In genomic region chr1:16720403-16721223, GRCh38 we compare ENCODE assay signal across 11 cellular contexts. TPM values are rescaled to one million over a fixed set of nuclear protein-coding genes. Genes with fewer than 3 reads are reported as not detected.
DNase-seq lines count a peak whose midpoint lies in the region; ATAC-seq, FAIRE-seq and TF ChIP-seq lines count a peak whose summit lies in the region.
"Had no signal": no experiment of that assay in that cellular context is flagged by ENCODE, and none has a peak within 500 bp of the region (broad histone marks: within the 10 kb centered on the region; RNA-seq: fewer than 3 reads in every experiment).

No MANE protein-coding gene starts in this region.

- in situ Hi-C loops in G401 (cut with HindIII; ENCODE audit: low sequenced_read_pairs): no loop called here

- no peak overlapping the region for H2BK20ac ChIP-seq in H1 (ENCODE audit: low read length)

- no peak overlapping the region for H3K4me2 ChIP-seq in H1 (ENCODE audit: insufficient read depth in 1 of 2, low read depth in 2 of 2, low read length in 2 of 2)

- no peaks in the 10 kb centered on the region for H3K9me3 ChIP-seq in H1 (ENCODE audit: insufficient read depth in 2 of 2, low read depth in 1 of 2, low read length in 1 of 2)
- no peaks in the 10 kb centered on the region for H3K9me3 ChIP-seq in pancreas
- H3K9me3 ChIP-seq: MG63 had no signal

- CTCF ChIA-PET in H1 (lab: Charles Lee; ENCODE audit: partially characterized antibody): interaction anchor here (1.1 to 29.9 kb wide), 5 partner anchors 22 to 100 kb away, joined by 3 to 723 read pairs (median 5); no protein-coding TSS in a partner anchor

- H4K91ac ChIP-seq in H1 (replicated peaks; ENCODE audit: insufficient read length, low read length): no peak overlapping the region

- peak overlapping the region; percentile 30; the same call in 1 of the 2 replicates for H2BK12ac ChIP-seq in H1 (ENCODE audit: low read depth, low read length)

- H3K23ac ChIP-seq in H1 (ENCODE audit: insufficient read length): no peak overlapping the region

- peak overlapping the region; percentile 49 for H2BK15ac ChIP-seq in H1 (ENCODE audit: low read length)

- no peak overlapping the region for H4K8ac ChIP-seq in H1 (ENCODE audit: extremely low read depth, insufficient read depth, low read length)

- H3K36me3 ChIP-seq in H1 (ENCODE audit: control insufficient read depth in 2 of 4, insufficient read depth in 4 of 4, low read length in 3 of 4) (no peaks in the 10 kb centered on the region), pancreas (no peaks in the 10 kb centered on the region)
- H3K36me3 ChIP-seq: cardiac muscle cell, MG63 had no signal

- no peak for TF ChIP-seq POLR2A in H1 (IDR thresholded peaks at IDR 0.05; ENCODE audit: control extremely low read depth in 1 of 2, low read depth in 2 of 2, low read length in 2 of 2)

- no peak overlapping the region for H3K14ac ChIP-seq in H1 (ENCODE audit: insufficient read length)

- H3K27me3 ChIP-seq in H1 (replicated peaks in 1 of 4; ENCODE audit: control insufficient read depth in 3 of 4, extremely low read depth in 1 of 4, insufficient read depth in 3 of 4, low read length in 3 of 4): peaks cover 0 to 2% (median 0%) of the 10 kb centered on the region in 4 experiments; a peak in 2 of 7 replicates
- no peaks in the 10 kb centered on the region for H3K27me3 ChIP-seq in pancreas
- H3K27me3 ChIP-seq in foreskin keratinocyte: peaks cover 49% of the 10 kb centered on the region
- H3K27me3 ChIP-seq: cardiac muscle cell, MG63 had no signal

- no peak overlapping the region for H2AK5ac ChIP-seq in H1 (ENCODE audit: low read depth, low read length)

- POLR2A ChIA-PET in H1 (lab: Charles Lee; ENCODE audit: partially characterized antibody): no interaction called here

- no peak overlapping the region for H4K5ac ChIP-seq in H1 (ENCODE audit: insufficient read length, low read depth, low read length)

- no peak overlapping the region for H3K18ac ChIP-seq in H1 (ENCODE audit: extremely low read depth, low read length)

- no peaks in the 10 kb centered on the region for H3K79me2 ChIP-seq in H1 (ENCODE audit: control insufficient read depth in 1 of 2, insufficient read depth in 2 of 2, low read length in 2 of 2)

- no peak overlapping the region for H3K4ac ChIP-seq in H1 (replicated peaks; ENCODE audit: insufficient read length, low read depth, low read length)

- TF ChIP-seq CTCF in H1 (IDR thresholded peaks at IDR 0.05; ENCODE audit: control extremely low read depth in 1 of 3, insufficient read depth in 1 of 3, low read depth in 1 of 3, low read length in 3 of 3): no peak
- TF ChIP-seq CTCF in pancreas (IDR thresholded peaks at IDR 0.05): no peak
- TF ChIP-seq CTCF in foreskin keratinocyte (conservative IDR thresholded peaks at IDR 0.05): no peak

- H4K20me1 ChIP-seq in H1 (replicated peaks in 1 of 2; ENCODE audit: control insufficient read depth in 1 of 2, insufficient read depth in 2 of 2, low read length in 2 of 2): no peaks in the 10 kb centered on the region

- H3K4me3 ChIP-seq in H1 (ENCODE audit: extremely low read depth in 1 of 4, insufficient read depth in 2 of 4, low read depth in 3 of 4, low read length in 4 of 4): no peak overlapping the region
- no peak overlapping the region for H3K4me3 ChIP-seq in pancreas
- H3K4me3 ChIP-seq: cardiac muscle cell, MG63 had no signal

- peak; percentile 7 for DNase-seq in Daoy (ENCODE audit: low read depth)
- DNase-seq in H4 (ENCODE audit: low spot score): peak; percentile 7
- DNase-seq in H1 (ENCODE audit: low read depth in 1 of 2, low spot score in 2 of 2): no peak
- DNase-seq in pancreas: peak in 4 of 6 donors; percentile 19 to 71 (median 41)
- no peak for DNase-seq in G401 (ENCODE audit: low spot score)
- DNase-seq in activated gamma-delta T cell treated with Interleukin-2 at 50 U/mL for 16 hours: no peak
- no peak for DNase-seq in foreskin keratinocyte
- DNase-seq: activated CD4-positive, alpha-beta T cell treated with anti-CD3 and anti-CD28 coated beads for 1 hour; activated naive CD4-positive, alpha-beta T cell treated with Interleukin-2 at 50 U/mL for 16 hours; MG63 had no signal

- peak in 2 of 4 donors; percentile 11 to 35 for ATAC-seq in pancreas
- no peak for ATAC-seq in foreskin keratinocyte

- H3K27ac ChIP-seq in H1 (ENCODE audit: low read depth, low read length) (no peak overlapping the region), pancreas (no peak overlapping the region), foreskin keratinocyte (no peak overlapping the region)
- H3K27ac ChIP-seq: cardiac muscle cell had no signal

- FAIRE-seq in H1 (lab: Jason Lieb, UNC) (no peak), pancreas (lab: Jason Lieb, UNC) (no peak)

- no peak for TF ChIP-seq RAD21 in H1 (IDR thresholded peaks at IDR 0.05 in 1 of 2, conservative IDR thresholded peaks at IDR 0.05 in 1 of 2; ENCODE audit: low read depth in 2 of 2, low read length in 2 of 2)

- peaks cover 0 to 11% (median 6%) of the 10 kb centered on the region in 4 experiments; a peak in 5 of 7 replicates for H3K4me1 ChIP-seq in H1 (replicated peaks in 1 of 4; ENCODE audit: control insufficient read depth in 3 of 4, insufficient read depth in 4 of 4, low read length in 3 of 4)
- no peaks in the 10 kb centered on the region for H3K4me1 ChIP-seq in pancreas
- H3K4me1 ChIP-seq in foreskin keratinocyte: no peaks in the 10 kb centered on the region

- H2BK5ac ChIP-seq in H1 (ENCODE audit: low read depth, low read length): 0 out of 2 replicates have a peak overlapping the region, but pooled peaks have one; percentile 7

- 84% methylated on average over 10 of the region's 10 CpGs; no CpG with 5 or more reads in 1 of the 2 experiments for WGBS in H1 (ENCODE audit: extremely low coverage in 1 of 2, insufficient coverage in 1 of 2, insufficient read length in 1 of 2, insufficient replicate concordance in 2 of 2, low coverage in 1 of 2, low lambda C conversion rate in 2 of 2, missing lambda C conversion rate in 1 of 2), 2 experiments
- 76 to 78% methylated on average over 10 of the region's 10 CpGs for WGBS in pancreas, 2 donors

- H2BK120ac ChIP-seq in H1 (replicated peaks; ENCODE audit: low read depth, low read length): no peak overlapping the region

- H3K56ac ChIP-seq in H1 (replicated peaks; ENCODE audit: insufficient read length, low read depth, low read length): no peak overlapping the region

- intact Hi-C loops in pancreas (cut with DNase I): no loop called here

- no peak overlapping the region for H2AFZ ChIP-seq in H1 (ENCODE audit: low read length)

- TF ChIP-seq EP300 in H1 (IDR thresholded peaks at IDR 0.05; ENCODE audit: borderline replicate concordance in 1 of 2, low read depth in 2 of 2, low read length in 2 of 2): no peak

- no peaks in the 10 kb centered on the region for H3K23me2 ChIP-seq in H1 (ENCODE audit: low read depth, low read length)

- no peaks in the 10 kb centered on the region for H3K79me1 ChIP-seq in H1 (ENCODE audit: low read depth, low read length)

- no peak overlapping the region for H3K9ac ChIP-seq in H1 (replicated peaks in 1 of 4; ENCODE audit: extremely low read depth in 1 of 4, low read depth in 3 of 4, low read length in 3 of 4)

TF ChIP-seq in H1, 55 proteins besides CTCF, POLR2A, EP300 and RAD21:
- TF ChIP-seq PHF8 (conservative IDR thresholded peaks at IDR 0.05; ENCODE audit: low read depth, low read length) (0 out of 2 replicates have a peak, but pooled peaks have one; percentile 18), SIX5 (IDR thresholded peaks at IDR 0.05; ENCODE audit: low read depth, low read length) (no peak)
TF ChIP-seq in H1: peak in this region for 1.

RNA-seq across cellular contexts. Expression of gene RNU1-4, which starts 19.7 kb away (rescaled TPM):
- total RNA-seq in Daoy (2014; rRNA removed; shearing (Covaris generic)): 306 and 832 TPM in 2 replicates
- total RNA-seq in H4 (2014; rRNA removed; shearing (Covaris generic)): not detected in 2 replicates
- 1,303 and 1,497 TPM in 2 replicates for total RNA-seq in H1 (2021; fragmentation: NEBNext Ultra II Directional; extraction: Animal tissue kit (Norgen Biotek cat#: 25700))
- polyA plus RNA-seq in H1 (2011; rRNA removed) (under 0.01 and 145 TPM in 2 replicates), pancreas (not detected), foreskin keratinocyte (not detected in 2 replicates)
- polyA plus RNA-seq in H1 (2011; cell fraction: cytosol; rRNA removed): under 0.01 TPM
- polyA plus RNA-seq in H1 (2011; cell fraction: nucleus; rRNA removed): under 0.01 TPM
- polyA plus RNA-seq in H1 (2012, experiment 1 of 2): 20.3 to 94.3 TPM in 2 of 4 replicates, not detected in the others
- polyA plus RNA-seq in H1 (2012, experiment 2 of 2): not detected
- not detected for polyA plus RNA-seq in H1 (2013, experiment 1 of 2)
- polyA plus RNA-seq in H1 (2013, experiment 2 of 2): not detected
- polyA minus RNA-seq in H1 (2011; rRNA and poly(A)+ RNA removed): 10,411 and 22,262 TPM in 2 replicates
- 59,319 TPM for polyA minus RNA-seq in H1 (2011; cell fraction: cytosol; rRNA and poly(A)+ RNA removed)
- 43,973 TPM for polyA minus RNA-seq in H1 (2011; cell fraction: nucleus; rRNA and poly(A)+ RNA removed)
- total RNA-seq in pancreas (1,000 to 10,000 TPM in 4 of 6 donors, 100 to 1,000 TPM in 2; 687 to 5,169 (median 2,340) TPM), foreskin keratinocyte (2,556 and 4,441 TPM in 2 replicates)
- total RNA-seq in G401 (2014; rRNA removed; shearing (Covaris generic)): not detected in 2 replicates
- polyA plus RNA-seq: cardiac muscle cell had no signal

RNA-seq across cellular contexts. Expression of gene RNU1-3, which starts 53.9 kb away (rescaled TPM):
- 306 and 832 TPM in 2 replicates for total RNA-seq in Daoy (2014; rRNA removed; shearing (Covaris generic))
- not detected in 2 replicates for total RNA-seq in H4 (2014; rRNA removed; shearing (Covaris generic))
- 1,303 and 1,497 TPM in 2 replicates for total RNA-seq in H1 (2021; fragmentation: NEBNext Ultra II Directional; extraction: Animal tissue kit (Norgen Biotek cat#: 25700))
- under 0.01 and 145 TPM in 2 replicates for polyA plus RNA-seq in H1 (2011; rRNA removed)
- under 0.01 TPM for polyA plus RNA-seq in H1 (2011; cell fraction: cytosol; rRNA removed)
- under 0.01 TPM for polyA plus RNA-seq in H1 (2011; cell fraction: nucleus; rRNA removed)
- polyA plus RNA-seq in H1 (2012, experiment 1 of 2): 20.3 to 94.3 TPM in 2 of 4 replicates, not detected in the others
- polyA plus RNA-seq in H1 (2012, experiment 2 of 2): not detected
- polyA plus RNA-seq in H1 (2013, experiment 1 of 2): not detected
- polyA plus RNA-seq in H1 (2013, experiment 2 of 2): not detected
- 10,411 and 22,262 TPM in 2 replicates for polyA minus RNA-seq in H1 (2011; rRNA and poly(A)+ RNA removed)
- polyA minus RNA-seq in H1 (2011; cell fraction: cytosol; rRNA and poly(A)+ RNA removed): 63,669 TPM
- 43,973 TPM for polyA minus RNA-seq in H1 (2011; cell fraction: nucleus; rRNA and poly(A)+ RNA removed)
- 1,000 to 10,000 TPM in 4 of 6 donors, 100 to 1,000 TPM in 2; 687 to 5,169 (median 2,340) TPM for total RNA-seq in pancreas
- polyA plus RNA-seq in pancreas: not detected
- total RNA-seq in G401 (2014; rRNA removed; shearing (Covaris generic)): not detected in 2 replicates
- 2,556 and 4,441 TPM in 2 replicates for total RNA-seq in foreskin keratinocyte
- not detected in 2 replicates for polyA plus RNA-seq in foreskin keratinocyte
- polyA plus RNA-seq: cardiac muscle cell had no signal

Comparison
In these comparisons a context has a peak if more than half of its experiments do, and no peak if none do; other contexts are left out.
1. DNase-seq: peak in Daoy (single experiment), H4 (single experiment) and pancreas (4 of 6); none in H1 (0 of 2), G401 (single experiment), activated gamma-delta T cell treated with Interleukin-2 at 50 U/mL for 16 hours (single experiment) and foreskin keratinocyte (0 of 2).
2. RNA of gene RNU1-4, which starts 19.7 kb away (total RNA-seq): 2,556 to 4,441 TPM in foreskin keratinocyte, 687 to 5,169 TPM in pancreas, 1,303 to 1,497 TPM in H1 and 306 to 832 TPM in Daoy; not detected in H4 and not detected in G401; every median in the first group is over 100 times any median in the second.
3. RNA of gene RNU1-3, which starts 53.9 kb away (total RNA-seq): 2,556 to 4,441 TPM in foreskin keratinocyte, 687 to 5,169 TPM in pancreas, 1,303 to 1,497 TPM in H1 and 306 to 832 TPM in Daoy; not detected in H4 and not detected in G401; every median in the first group is over 100 times any median in the second.